ENCODE assay signal across 21 cellular contexts in genomic region chr22:31446767-31447166, GRCh38.
"Had no signal": no experiment of that assay in that cellular context is flagged by ENCODE, and none has a peak within 500 bp of the region (broad histone marks: within the 10 kb centered on the region; RNA-seq: fewer than 3 reads in every experiment).

No MANE protein-coding gene starts in this region.

- H3K27me3 Mint-ChIP-seq: naive thymus-derived CD4-positive, alpha-beta T cell; stimulated activated naive B cell treated with anti-CD40 and anti-IgM and Interleukin-4, amounts not matched to agents 10 μg/mL and 1 μg/mL and 100 μg/mL, for 72 hours; stimulated activated naive CD8-positive, alpha-beta T cell treated with anti-CD3 and anti-CD28 coated beads, Interleukin-15, amount 100 ng/mL, for 72 hours had no signal

- H3K4me3 ChIP-seq: dorsolateral prefrontal cortex, psoas muscle, spleen, testis, tibial nerve, upper lobe of right lung had no signal

- H3K9me3 ChIP-seq: psoas muscle, spleen, testis, tibial nerve, upper lobe of right lung had no signal

- H3K9me3 Mint-ChIP-seq: naive thymus-derived CD4-positive, alpha-beta T cell; nephron progenitor cell; stimulated activated naive B cell treated with anti-CD40 and anti-IgM and Interleukin-4, amounts not matched to agents 10 μg/mL and 1 μg/mL and 100 μg/mL, for 72 hours; stimulated activated naive CD8-positive, alpha-beta T cell treated with anti-CD3 and anti-CD28 coated beads, Interleukin-15, amount 100 ng/mL, for 72 hours had no signal

- FAIRE-seq: kidney had no signal

- H3K27ac ChIP-seq: dorsolateral prefrontal cortex, psoas muscle, spleen, testis, tibial nerve, upper lobe of right lung had no signal

- H3K4me1 Mint-ChIP-seq: nephron progenitor cell; stimulated activated naive CD8-positive, alpha-beta T cell treated with anti-CD3 and anti-CD28 coated beads, Interleukin-15, amount 100 ng/mL, for 72 hours had no signal

- H3K4me1 ChIP-seq: tibial nerve, upper lobe of right lung had no signal

- H3K27ac Mint-ChIP-seq: nephron progenitor cell; stimulated activated naive B cell treated with anti-CD40 and anti-IgM and Interleukin-4, amounts not matched to agents 10 μg/mL and 1 μg/mL and 100 μg/mL, for 72 hours had no signal

- H3K4me3 Mint-ChIP-seq: naive thymus-derived CD4-positive, alpha-beta T cell; nephron progenitor cell; stimulated activated naive B cell treated with anti-CD40 and anti-IgM and Interleukin-4, amounts not matched to agents 10 μg/mL and 1 μg/mL and 100 μg/mL, for 72 hours; stimulated activated naive CD8-positive, alpha-beta T cell treated with anti-CD3 and anti-CD28 coated beads, Interleukin-15, amount 100 ng/mL, for 72 hours had no signal

- DNase-seq: cortex of kidney; dorsolateral prefrontal cortex; effector CD8-positive, alpha-beta T cell; foreskin melanocyte; kidney; left cardiac atrium; mammary epithelial cell; naive thymus-derived CD4-positive, alpha-beta T cell; nephron progenitor cell; psoas muscle; retina; spleen; stimulated activated CD4-positive, alpha-beta T cell treated with anti-CD3 and anti-CD28 coated beads, Interleukin-15, amount 100 ng/mL, for 24 hours; stimulated activated CD4-positive, alpha-beta T cell treated with anti-CD3 and anti-CD28 coated beads, Interleukin-1b, Interleukin-23, amount 100 ng/mL, for 48 hours; stimulated activated CD4-positive, alpha-beta T cell treated with anti-CD3 and anti-CD28 coated beads, Interleukin-4, amount 100 ng/mL, for 4 hours; stimulated activated naive B cell treated with anti-CD40 and anti-IgM and Interleukin-4, amounts not matched to agents 10 μg/mL and 1 μg/mL and 100 μg/mL, for 72 hours; stimulated activated naive CD8-positive, alpha-beta T cell treated with anti-CD3 and anti-CD28 coated beads, Interleukin-15, amount 100 ng/mL, for 72 hours; testis; upper lobe of right lung had no signal

- ATAC-seq: naive thymus-derived CD4-positive, alpha-beta T cell; sciatic nerve; stimulated activated naive B cell treated with anti-CD40 and anti-IgM and Interleukin-4, amounts not matched to agents 10 μg/mL and 1 μg/mL and 100 μg/mL, for 72 hours; stimulated activated naive CD8-positive, alpha-beta T cell treated with anti-CD3 and anti-CD28 coated beads, Interleukin-15, amount 100 ng/mL, for 72 hours; upper lobe of right lung had no signal

- H3K27me3 ChIP-seq: dorsolateral prefrontal cortex, spleen, testis, tibial nerve, upper lobe of right lung had no signal
